Comparison of ENCODE assay signal across 27 cellular contexts in genomic region chr3:41854956-41855355, GRCh38.
"Had no signal": no experiment of that assay in that cellular context is flagged by ENCODE, and none has a peak within 500 bp of the region (broad histone marks: within the 10 kb centered on the region; RNA-seq: fewer than 3 reads in every experiment).

No MANE protein-coding gene starts in this region.

- FAIRE-seq: islet of Langerhans, kidney had no signal

- H3K9me3 ChIP-seq: left lung, lower lobe of right lung, neutrophil, right lobe of liver, tibial nerve, vagina had no signal

- H3K4me3 ChIP-seq: left lung, lower lobe of right lung, neural progenitor cell, psoas muscle, right lobe of liver, smooth muscle cell, tibial nerve, vagina had no signal

- H3K4me2 ChIP-seq: neural progenitor cell, smooth muscle cell had no signal

- H2AFZ ChIP-seq: neural progenitor cell, parathyroid adenoma had no signal

- H3K79me2 ChIP-seq: parathyroid adenoma had no signal

- H3K27ac ChIP-seq: left lung, lower lobe of right lung, neural progenitor cell, neutrophil, parathyroid adenoma, psoas muscle, right lobe of liver, tibial nerve, vagina had no signal

- H3K27me3 ChIP-seq: left lung, neural progenitor cell, neutrophil, right lobe of liver, tibial nerve, vagina had no signal

- H3K4me1 ChIP-seq: left lung, lower lobe of right lung, psoas muscle, right lobe of liver, tibial nerve, vagina had no signal

- H3K9ac ChIP-seq: neural progenitor cell, parathyroid adenoma had no signal

- H3K36me3 ChIP-seq: left lung, lower lobe of right lung, neutrophil, right lobe of liver, tibial nerve, vagina had no signal

- DNase-seq: hypothalamus; immature natural killer cell; kidney; left colon; left lung; lower lobe of right lung; mesendoderm; naive B cell; natural killer cell; nephron progenitor cell; occipital lobe; psoas muscle; right lobe of liver; stimulated activated CD4-positive, alpha-beta T cell treated with anti-CD3 and anti-CD28 coated beads, Interleukin-1b, Interleukin-23, amount 100 ng/mL, for 48 hours; stimulated activated CD4-positive, alpha-beta T cell treated with anti-CD3 and anti-CD28 coated beads, Interleukin-2, amount 100 ng/mL, for 48 hours; stimulated activated CD4-positive, alpha-beta T cell treated with anti-CD3 and anti-CD28 coated beads, Interleukin-4, amount 100 ng/mL, for 4 hours; stimulated activated CD8-positive, alpha-beta memory T cell treated with anti-CD3 and anti-CD28 coated beads, Interleukin-4, amount 100 ng/mL, for 48 hours; stimulated activated naive CD4-positive, alpha-beta T cell treated with Interleukin-2 at 50 U/mL for 16 hours; stimulated activated naive CD8-positive, alpha-beta T cell treated with anti-CD3 and anti-CD28 coated beads, Interleukin-15, amount 100 ng/mL, for 72 hours; substantia nigra had no signal
